In genomic region chr2:134225841-134226240, GRCh38 we compare ENCODE assay signal across 30 cellular contexts. TPM values are rescaled to one million over a fixed set of nuclear protein-coding genes. Genes with fewer than 3 reads are reported as not detected.
DNase-seq lines count a peak whose midpoint lies in the region; ATAC-seq and TF ChIP-seq lines count a peak whose summit lies in the region.
"Had no signal": no experiment of that assay in that cellular context is flagged by ENCODE, and none has a peak within 500 bp of the region (broad histone marks: within the 10 kb centered on the region; RNA-seq: fewer than 3 reads in every experiment).

No MANE protein-coding gene starts in this region.

- H3K4me3 ChIP-seq in GM23338 (no peak overlapping the region), endodermal cell (ENCODE audit: low read length) (no peak overlapping the region)
- H3K4me3 ChIP-seq: cardiac muscle cell, GM23248, hepatocyte, lower lobe of right lung, mucosa of descending colon, sigmoid colon, tibial nerve had no signal

- DNase-seq in NCI-H187 treated with DMSO at 0.1 percent for 48 hours (lab: John Stamatoyannopoulos, UW) = peak; percentile 6
- no peak for DNase-seq in NCI-H187 (lab: John Stamatoyannopoulos, UW)
- no peak for DNase-seq in GM23338 (ENCODE audit: low spot score)
- peak; percentile 47 for DNase-seq in NCI-H2227 (lab: John Stamatoyannopoulos, UW; ENCODE audit: unreplicated experiment)
- no peak for DNase-seq in endodermal cell
- no peak for DNase-seq in activated CD8-positive, alpha-beta memory T cell treated with anti-CD3 and anti-CD28 coated beads, Interleukin-2, amount 50 U/mL, for 48 hours
- DNase-seq in SKM-1 (lab: John Stamatoyannopoulos, UW; ENCODE audit: unreplicated experiment) = no peak
- DNase-seq: activated CD4-positive, alpha-beta T cell treated with anti-CD3 and anti-CD28 coated beads, Interleukin-2, amount 10 ng/mL, durations not matched to agents 24 days and 14 days; activated gamma-delta T cell; activated naive CD8-positive, alpha-beta T cell treated with anti-CD3 and anti-CD28 coated beads, Interleukin-2, amount 50 U/mL, for 24 hours; activated T-cell treated with anti-CD3 and anti-CD28 coated beads, Interleukin-2, amount 50 U/mL, for 1 hour; AML-193; CD8-positive, alpha-beta memory T cell; DMS 273 treated with DMSO at 0.1 percent for 48 hours; effector CD4-positive, alpha-beta T cell; GM23248; lower lobe of right lung; mucosa of descending colon; NCI-H2171; NCI-H526 treated with DMSO at 0.1 percent for 48 hours; SIG-M5; sigmoid colon; stimulated activated CD4-positive, alpha-beta T cell treated with anti-CD3 and anti-CD28 coated beads, Interleukin-4, amount 100 ng/mL, for 24 hours; WERI-Rb-1 had no signal

- no peak overlapping the region for H3K4me3 Mint-ChIP-seq in GM23338
- H3K4me3 Mint-ChIP-seq in endodermal cell = peak overlapping the region; percentile 5
- H3K4me3 Mint-ChIP-seq: activated CD4-positive, alpha-beta T cell treated with anti-CD3 and anti-CD28 coated beads, Interleukin-2, amount 10 ng/mL, durations not matched to agents 24 days and 14 days; activated naive CD8-positive, alpha-beta T cell treated with anti-CD3 and anti-CD28 coated beads, Interleukin-2, amount 50 U/mL, for 24 hours; CD8-positive, alpha-beta memory T cell; nephron had no signal

- H3K79me2 ChIP-seq in GM23338 (replicated peaks; ENCODE audit: insufficient read depth) = peaks cover 77% of the 10 kb centered on the region

- H3K27me3 Mint-ChIP-seq in GM23338 (ENCODE audit: insufficient read depth, low read depth, poor library complexity) (peaks cover 4% of the 10 kb centered on the region), endodermal cell (ENCODE audit: insufficient read depth) (no peaks in the 10 kb centered on the region)
- H3K27me3 Mint-ChIP-seq: activated CD4-positive, alpha-beta T cell treated with anti-CD3 and anti-CD28 coated beads, Interleukin-2, amount 10 ng/mL, durations not matched to agents 24 days and 14 days; activated naive CD8-positive, alpha-beta T cell treated with anti-CD3 and anti-CD28 coated beads, Interleukin-2, amount 50 U/mL, for 24 hours; CD8-positive, alpha-beta memory T cell; IgD-negative memory B cell had no signal

- H3K9ac ChIP-seq in endodermal cell (ENCODE audit: extremely low read depth, low read length, poor library complexity, severe bottlenecking) = no peak overlapping the region
- H3K9ac ChIP-seq: GM23248 had no signal

- no peaks in the 10 kb centered on the region for H3F3A ChIP-seq in GM23338 (replicated peaks; ENCODE audit: low read depth)

- H3K36me3 Mint-ChIP-seq in GM23338 (ENCODE audit: low read depth) (peaks cover 33% of the 10 kb centered on the region), endodermal cell (ENCODE audit: low read depth) (peaks cover 10% of the 10 kb centered on the region)

- H3K4me2 ChIP-seq in GM23338 = no peak overlapping the region
- H3K4me2 ChIP-seq: hepatocyte had no signal

- H3K4me1 Mint-ChIP-seq in GM23338 (peaks cover 16% of the 10 kb centered on the region), endodermal cell (peaks cover 49% of the 10 kb centered on the region)

- ATAC-seq in GM23338 = peak; percentile 66
- no peak for ATAC-seq in GM18519 (IDR thresholded peaks at IDR 0.05; ENCODE audit: low FRiP score, unreplicated experiment)
- ATAC-seq: activated naive CD8-positive, alpha-beta T cell treated with anti-CD3 and anti-CD28 coated beads, Interleukin-2, amount 50 U/mL, for 24 hours; lower lobe of right lung; mucosa of descending colon had no signal

- no peak overlapping the region for H2AFZ ChIP-seq in GM23338
- H2AFZ ChIP-seq: GM23248, hepatocyte had no signal

- H3K9me3 Mint-ChIP-seq in GM23338 = peaks cover 33% of the 10 kb centered on the region
- H3K9me3 Mint-ChIP-seq in endodermal cell = peaks cover 29% of the 10 kb centered on the region

- H3K36me3 ChIP-seq in GM23338 (ENCODE audit: insufficient read depth) = peaks cover 11% of the 10 kb centered on the region; the same call in 1 of the 2 replicates
- no peaks in the 10 kb centered on the region for H3K36me3 ChIP-seq in endodermal cell (ENCODE audit: control insufficient read depth, insufficient read depth, low read length)
- H3K36me3 ChIP-seq: cardiac muscle cell, lower lobe of right lung, sigmoid colon, tibial nerve, WERI-Rb-1 had no signal

- H3K27ac ChIP-seq in GM23338 (ENCODE audit: low read depth) (no peak overlapping the region), endodermal cell (ENCODE audit: low read depth, low read length) (no peak overlapping the region)
- H3K27ac ChIP-seq: cardiac muscle cell, GM23248, hepatocyte, lower lobe of right lung, sigmoid colon, tibial nerve, WERI-Rb-1 had no signal

- H3K27me3 ChIP-seq in GM23338 (ENCODE audit: insufficient read depth) (no peaks in the 10 kb centered on the region), endodermal cell (ENCODE audit: control insufficient read depth, insufficient read depth, low read length, poor library complexity, severe bottlenecking) (no peaks in the 10 kb centered on the region)
- H3K27me3 ChIP-seq: cardiac muscle cell, hepatocyte, sigmoid colon, tibial nerve had no signal

- H3K4me1 ChIP-seq in GM23338 (ENCODE audit: insufficient read depth) (peaks cover 18% of the 10 kb centered on the region; the same call in 1 of the 2 replicates), endodermal cell (ENCODE audit: control insufficient read depth, insufficient read depth, low read length) (peaks cover 20% of the 10 kb centered on the region)
- H3K4me1 ChIP-seq: lower lobe of right lung, tibial nerve had no signal

- peaks cover 35% of the 10 kb centered on the region for H3K9me3 ChIP-seq in endodermal cell (ENCODE audit: control insufficient read depth, low read length)

- H3K27ac Mint-ChIP-seq in GM23338 (no peak overlapping the region), endodermal cell (no peak overlapping the region)
- H3K27ac Mint-ChIP-seq: activated CD4-positive, alpha-beta T cell treated with anti-CD3 and anti-CD28 coated beads, Interleukin-2, amount 10 ng/mL, durations not matched to agents 24 days and 14 days; activated naive CD8-positive, alpha-beta T cell treated with anti-CD3 and anti-CD28 coated beads, Interleukin-2, amount 50 U/mL, for 24 hours; nephron had no signal

- WGBS in endodermal cell (ENCODE audit: insufficient coverage in 1 of 2, insufficient read length in 1 of 2), 2 experiments = 35 to 44% methylated on average over 2 of the region's 2 CpGs

- 0 out of 2 replicates have a peak, but pooled peaks cover 3% of the 10 kb centered on the region for H3K9me2 ChIP-seq in GM23338 (ENCODE audit: insufficient read depth)

- H4K20me1 ChIP-seq in GM23338 (replicated peaks; ENCODE audit: insufficient read depth) = peaks cover 3% of the 10 kb centered on the region

- no peak for TF ChIP-seq CTCF in GM23338 (conservative IDR thresholded peaks at IDR 0.05; ENCODE audit: low read depth in 2 of 2)
- no peak for TF ChIP-seq CTCF in endodermal cell (conservative IDR thresholded peaks at IDR 0.05)

TF ChIP-seq in GM23338, 12 proteins besides CTCF, POLR2A, EP300 and RAD21:
- TF ChIP-seq ZNF114 (CRISPR knock-in tag; IDR thresholded peaks at IDR 0.05) (no peak), JUNB (IDR thresholded peaks at IDR 0.05; ENCODE audit: unreplicated experiment) (no peak), EZH2 (IDR thresholded peaks at IDR 0.05; ENCODE audit: low read depth, unreplicated experiment) (no peak), REST (IDR thresholded peaks at IDR 0.05; ENCODE audit: unreplicated experiment) (no peak), POLR2AphosphoS5 (IDR thresholded peaks at IDR 0.05; ENCODE audit: low read depth) (no peak)

RNA-seq across cellular contexts. Expression of gene MGAT5, which starts 28.0 kb away (rescaled TPM):
- 25.4 and 27.6 TPM in 2 replicates for total RNA-seq in GM23338 (2014; rRNA removed; shearing (Covaris generic))
- polyA plus RNA-seq in GM23338 (2016; fragmentation: Nextera tagmentation; extraction: Ambion mirVana) = 4.6 and 7.0 TPM in 2 replicates
- 10 to 100 TPM; 57.2 to 78.4 TPM for total RNA-seq in endodermal cell
- 28.2 TPM for polyA plus RNA-seq in endodermal cell (2013, experiment 1 of 2)
- polyA plus RNA-seq in endodermal cell (2013, experiment 2 of 2) = 27.4 TPM

Comparison
In these comparisons a context has a peak if more than half of its experiments do, and no peak if none do; other contexts are left out.
1. DNase-seq: peak in NCI-H187 treated with DMSO at 0.1 percent for 48 hours (single experiment) and NCI-H2227 (single experiment); none in NCI-H187 (0 of 2), GM23338 (single experiment), endodermal cell (single experiment), activated CD8-positive, alpha-beta memory T cell treated with anti-CD3 and anti-CD28 coated beads, Interleukin-2, amount 50 U/mL, for 48 hours (single experiment) and SKM-1 (single experiment).